ENCODE assay signal across 22 cellular contexts in the genomic region with DNA sequence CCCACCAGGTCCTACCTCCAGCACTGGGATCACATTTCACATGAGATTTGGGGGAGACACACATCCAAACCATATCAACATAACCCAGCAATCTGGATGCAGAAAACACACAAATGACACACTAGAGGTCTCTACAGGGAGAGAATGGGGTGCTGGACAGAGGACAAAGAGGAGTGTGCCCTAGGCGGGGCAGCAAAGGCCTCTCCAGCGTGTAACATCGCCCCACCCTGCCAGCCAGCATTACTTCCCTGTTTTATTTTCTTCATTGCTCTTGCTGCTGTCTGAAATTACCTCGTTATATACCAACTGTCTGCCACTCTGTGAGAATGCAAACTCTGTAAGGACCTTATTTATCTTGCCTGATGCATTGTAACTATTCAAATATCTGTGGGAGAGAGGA.
"Had no signal": no experiment of that assay in that cellular context is flagged by ENCODE, and none has a peak within 500 bp of the region (broad histone marks: within the 10 kb centered on the region; RNA-seq: fewer than 3 reads in every experiment).

No MANE protein-coding gene starts in this region.

- H3K4me3 ChIP-seq: dorsolateral prefrontal cortex, gastrocnemius medialis, lung, pancreas, smooth muscle cell, stomach, thyroid gland had no signal

- DNase-seq: cerebellar nuclear complex; effector CD4-positive, alpha-beta T cell; foreskin fibroblast; gastrocnemius medialis; hypothalamus; immature natural killer cell; islet precursor cell; naive B cell; pancreas; stimulated activated CD4-positive, alpha-beta T cell treated with anti-CD3 and anti-CD28 coated beads, Interleukin-2, amount 100 ng/mL, for 24 hours; stimulated activated CD4-positive, alpha-beta T cell treated with anti-CD3 and anti-CD28 coated beads, Interleukin-4, amount 100 ng/mL, for 24 hours; stimulated activated naive CD4-positive, alpha-beta T cell treated with Interleukin-2 at 50 U/mL for 16 hours; stomach; thyroid gland had no signal

- H3K27ac ChIP-seq: dorsolateral prefrontal cortex, gastrocnemius medialis, neutrophil, pancreas, stomach, thyroid gland had no signal

- H3K36me3 ChIP-seq: gastrocnemius medialis, neutrophil, pancreas, stomach, thyroid gland had no signal

- H3K4me1 ChIP-seq: gastrocnemius medialis, pancreas, stomach, thyroid gland had no signal

- H3K9me3 ChIP-seq: gastrocnemius medialis, neutrophil, pancreas, thyroid gland had no signal

- ATAC-seq: gastrocnemius medialis; left lobe of liver; natural killer cell treated with Interleukin-12 subunit alpha and Interleukin-12 subunit beta and Interleukin-15 and Interleukin-18, amount 100 ng/mL, for 72 hours; pancreas; sciatic nerve; stimulated activated effector memory CD8-positive, alpha-beta T cell treated with anti-CD3 and anti-CD28 coated beads, Interleukin-12 subunit alpha, Interleukin-12 subunit beta, amount 100 ng/mL, for 72 hours had no signal

- H3K27me3 ChIP-seq: gastrocnemius medialis, neutrophil, pancreas, thyroid gland had no signal
